1 cellular context compared by ENCODE assay signal in the genomic region with DNA sequence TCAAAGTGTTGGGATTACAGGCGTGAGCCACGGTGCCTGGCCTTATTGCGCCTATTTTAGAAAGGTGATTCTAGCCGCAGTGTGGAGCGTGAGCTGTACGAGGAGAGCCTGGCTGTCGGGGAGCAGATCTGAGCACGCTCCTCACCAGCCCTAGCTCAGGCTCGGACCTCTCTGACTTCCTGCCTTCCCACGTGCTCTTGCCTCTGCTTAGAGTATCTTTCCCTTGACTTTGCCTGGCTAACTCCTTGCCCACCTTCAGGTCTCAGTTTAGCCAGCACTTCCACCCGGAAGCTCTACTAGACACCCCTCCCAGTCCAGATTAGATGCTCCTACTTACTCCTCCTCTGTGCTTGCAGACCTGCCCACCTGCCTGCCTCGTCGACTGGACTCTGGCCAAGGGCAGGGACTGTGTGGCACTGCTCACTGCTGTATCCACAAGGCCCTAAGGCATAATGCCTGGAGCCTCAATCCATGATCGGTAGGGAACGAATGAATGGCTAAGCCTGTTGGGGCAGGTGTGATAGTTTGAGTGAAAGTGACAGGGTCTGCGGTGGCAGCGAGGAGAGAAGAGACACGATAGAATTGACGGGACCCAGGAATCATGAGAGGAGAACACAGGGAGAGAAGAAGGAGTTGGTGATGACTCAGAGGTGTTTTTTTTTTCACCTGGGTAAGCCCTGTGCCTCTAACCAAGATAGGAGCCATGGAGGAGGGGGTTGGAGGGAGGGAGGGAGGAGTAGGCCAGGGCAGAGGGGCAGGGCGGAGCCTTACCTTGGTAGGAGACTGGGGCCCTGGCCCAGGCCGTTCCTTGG.
TF ChIP-seq lines count a peak whose summit lies in the region.

No MANE protein-coding gene starts in this region.

TF ChIP-seq in K562, 482 proteins besides CTCF, POLR2A, EP300 and RAD21 (continued from another document and continues in another):
- peak; percentile 70 for TF ChIP-seq MGA (IDR thresholded peaks at IDR 0.05)
- no peak for TF ChIP-seq SRSF3 (IDR thresholded peaks at IDR 0.05; ENCODE audit: insufficient read depth, low read length)
- TF ChIP-seq, protein P1, sequence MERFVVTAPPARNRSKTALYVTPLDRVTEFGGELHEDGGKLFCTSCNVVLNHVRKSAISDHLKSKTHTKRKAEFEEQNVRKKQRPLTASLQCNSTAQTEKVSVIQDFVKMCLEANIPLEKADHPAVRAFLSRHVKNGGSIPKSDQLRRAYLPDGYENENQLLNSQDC (CRISPR knock-in tag; IDR thresholded peaks at IDR 0.05) = no peak
- no peak for TF ChIP-seq SMAD2 (IDR thresholded peaks at IDR 0.05; ENCODE audit: low read depth, low read length)
- TF ChIP-seq CBFB (CRISPR knock-in tag; IDR thresholded peaks at IDR 0.05) = 0 out of 2 replicates have a peak, but pooled peaks have one; percentile 41
- TF ChIP-seq, protein P2, sequence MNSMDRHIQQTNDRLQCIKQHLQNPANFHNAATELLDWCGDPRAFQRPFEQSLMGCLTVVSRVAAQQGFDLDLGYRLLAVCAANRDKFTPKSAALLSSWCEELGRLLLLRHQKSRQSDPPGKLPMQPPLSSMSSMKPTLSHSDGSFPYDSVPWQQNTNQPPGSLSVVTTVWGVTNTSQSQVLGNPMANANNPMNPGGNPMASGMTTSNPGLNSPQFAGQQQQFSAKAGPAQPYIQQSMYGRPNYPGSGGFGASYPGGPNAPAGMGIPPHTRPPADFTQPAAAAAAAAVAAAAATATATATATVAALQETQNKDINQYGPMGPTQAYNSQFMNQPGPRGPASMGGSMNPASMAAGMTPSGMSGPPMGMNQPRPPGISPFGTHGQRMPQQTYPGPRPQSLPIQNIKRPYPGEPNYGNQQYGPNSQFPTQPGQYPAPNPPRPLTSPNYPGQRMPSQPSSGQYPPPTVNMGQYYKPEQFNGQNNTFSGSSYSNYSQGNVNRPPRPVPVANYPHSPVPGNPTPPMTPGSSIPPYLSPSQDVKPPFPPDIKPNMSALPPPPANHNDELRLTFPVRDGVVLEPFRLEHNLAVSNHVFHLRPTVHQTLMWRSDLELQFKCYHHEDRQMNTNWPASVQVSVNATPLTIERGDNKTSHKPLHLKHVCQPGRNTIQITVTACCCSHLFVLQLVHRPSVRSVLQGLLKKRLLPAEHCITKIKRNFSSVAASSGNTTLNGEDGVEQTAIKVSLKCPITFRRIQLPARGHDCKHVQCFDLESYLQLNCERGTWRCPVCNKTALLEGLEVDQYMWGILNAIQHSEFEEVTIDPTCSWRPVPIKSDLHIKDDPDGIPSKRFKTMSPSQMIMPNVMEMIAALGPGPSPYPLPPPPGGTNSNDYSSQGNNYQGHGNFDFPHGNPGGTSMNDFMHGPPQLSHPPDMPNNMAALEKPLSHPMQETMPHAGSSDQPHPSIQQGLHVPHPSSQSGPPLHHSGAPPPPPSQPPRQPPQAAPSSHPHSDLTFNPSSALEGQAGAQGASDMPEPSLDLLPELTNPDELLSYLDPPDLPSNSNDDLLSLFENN (IDR thresholded peaks at IDR 0.05; ENCODE audit: low read depth in 2 of 2, low read length in 2 of 2) = no peak
- TF ChIP-seq HNRNPH1 (optimal IDR thresholded peaks at IDR 0.05; ENCODE audit: low read depth, low read length) = no peak
- no peak for TF ChIP-seq CBFA2T2 (conservative IDR thresholded peaks at IDR 0.05)
- no peak for TF ChIP-seq NCOA2 (IDR thresholded peaks at IDR 0.05; ENCODE audit: partially characterized antibody in 2 of 2)
- TF ChIP-seq ZNF134 (CRISPR knock-in tag; conservative IDR thresholded peaks at IDR 0.05) = no peak
- TF ChIP-seq PHB (CRISPR knock-in tag; IDR thresholded peaks at IDR 0.05) = no peak
- TF ChIP-seq MEF2A (IDR thresholded peaks at IDR 0.05; ENCODE audit: control insufficient read depth, low read depth, low read length) = no peak
- TF ChIP-seq MAFF (IDR thresholded peaks at IDR 0.05; ENCODE audit: low read length) = no peak
- TF ChIP-seq ETV1 (tag; conservative IDR thresholded peaks at IDR 0.05; ENCODE audit: low read depth) = no peak
- TF ChIP-seq ADNP (tag; IDR thresholded peaks at IDR 0.05) = no peak
- no peak for TF ChIP-seq AFF4 (CRISPR knock-in tag; IDR thresholded peaks at IDR 0.05)
- TF ChIP-seq FOXP4 (CRISPR knock-in tag; IDR thresholded peaks at IDR 0.05; ENCODE audit: borderline replicate concordance) = no peak
- TF ChIP-seq, protein P3, sequence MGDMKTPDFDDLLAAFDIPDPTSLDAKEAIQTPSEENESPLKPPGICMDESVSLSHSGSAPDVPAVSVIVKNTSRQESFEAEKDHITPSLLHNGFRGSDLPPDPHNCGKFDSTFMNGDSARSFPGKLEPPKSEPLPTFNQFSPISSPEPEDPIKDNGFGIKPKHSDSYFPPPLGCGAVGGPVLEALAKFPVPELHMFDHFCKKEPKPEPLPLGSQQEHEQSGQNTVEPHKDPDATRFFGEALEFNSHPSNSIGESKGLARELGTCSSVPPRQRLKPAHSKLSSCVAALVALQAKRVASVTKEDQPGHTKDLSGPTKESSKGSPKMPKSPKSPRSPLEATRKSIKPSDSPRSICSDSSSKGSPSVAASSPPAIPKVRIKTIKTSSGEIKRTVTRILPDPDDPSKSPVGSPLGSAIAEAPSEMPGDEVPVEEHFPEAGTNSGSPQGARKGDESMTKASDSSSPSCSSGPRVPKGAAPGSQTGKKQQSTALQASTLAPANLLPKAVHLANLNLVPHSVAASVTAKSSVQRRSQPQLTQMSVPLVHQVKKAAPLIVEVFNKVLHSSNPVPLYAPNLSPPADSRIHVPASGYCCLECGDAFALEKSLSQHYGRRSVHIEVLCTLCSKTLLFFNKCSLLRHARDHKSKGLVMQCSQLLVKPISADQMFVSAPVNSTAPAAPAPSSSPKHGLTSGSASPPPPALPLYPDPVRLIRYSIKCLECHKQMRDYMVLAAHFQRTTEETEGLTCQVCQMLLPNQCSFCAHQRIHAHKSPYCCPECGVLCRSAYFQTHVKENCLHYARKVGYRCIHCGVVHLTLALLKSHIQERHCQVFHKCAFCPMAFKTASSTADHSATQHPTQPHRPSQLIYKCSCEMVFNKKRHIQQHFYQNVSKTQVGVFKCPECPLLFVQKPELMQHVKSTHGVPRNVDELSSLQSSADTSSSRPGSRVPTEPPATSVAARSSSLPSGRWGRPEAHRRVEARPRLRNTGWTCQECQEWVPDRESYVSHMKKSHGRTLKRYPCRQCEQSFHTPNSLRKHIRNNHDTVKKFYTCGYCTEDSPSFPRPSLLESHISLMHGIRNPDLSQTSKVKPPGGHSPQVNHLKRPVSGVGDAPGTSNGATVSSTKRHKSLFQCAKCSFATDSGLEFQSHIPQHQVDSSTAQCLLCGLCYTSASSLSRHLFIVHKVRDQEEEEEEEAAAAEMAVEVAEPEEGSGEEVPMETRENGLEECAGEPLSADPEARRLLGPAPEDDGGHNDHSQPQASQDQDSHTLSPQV (IDR thresholded peaks at IDR 0.05) = peak; percentile 86
- TF ChIP-seq ZNF583 (CRISPR knock-in tag; IDR thresholded peaks at IDR 0.05) = no peak
- TF ChIP-seq CTBP1 (IDR thresholded peaks at IDR 0.05; ENCODE audit: borderline replicate concordance) = no peak; the same call in 1 of the 2 replicates
